Comparison of ENCODE assay signal across 1 cellular context in the genomic region with DNA sequence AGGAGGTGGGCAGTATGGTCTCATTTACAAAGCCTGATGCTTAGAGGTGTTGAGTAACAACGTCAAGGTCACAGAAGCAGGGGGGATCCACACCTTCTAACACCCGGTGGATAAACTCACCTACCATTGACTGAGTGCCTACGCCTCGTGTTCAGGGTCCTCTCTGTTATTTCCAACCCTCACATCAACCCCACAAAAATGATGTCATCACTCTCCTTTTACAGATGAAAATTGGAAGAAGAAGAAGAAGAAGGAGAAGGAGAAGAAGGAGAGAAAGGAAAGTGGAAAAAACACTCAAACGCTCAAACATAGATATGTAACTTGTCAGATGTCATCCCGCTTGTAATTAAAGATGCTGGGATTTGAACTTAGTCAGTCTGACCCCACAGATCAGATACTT.
TF ChIP-seq lines count a peak whose summit lies in the region.

No MANE protein-coding gene starts in this region.

TF ChIP-seq in HCT116, 20 proteins besides CTCF, POLR2A, EP300 and RAD21 (continued from another document):
- TF ChIP-seq, protein P1, sequence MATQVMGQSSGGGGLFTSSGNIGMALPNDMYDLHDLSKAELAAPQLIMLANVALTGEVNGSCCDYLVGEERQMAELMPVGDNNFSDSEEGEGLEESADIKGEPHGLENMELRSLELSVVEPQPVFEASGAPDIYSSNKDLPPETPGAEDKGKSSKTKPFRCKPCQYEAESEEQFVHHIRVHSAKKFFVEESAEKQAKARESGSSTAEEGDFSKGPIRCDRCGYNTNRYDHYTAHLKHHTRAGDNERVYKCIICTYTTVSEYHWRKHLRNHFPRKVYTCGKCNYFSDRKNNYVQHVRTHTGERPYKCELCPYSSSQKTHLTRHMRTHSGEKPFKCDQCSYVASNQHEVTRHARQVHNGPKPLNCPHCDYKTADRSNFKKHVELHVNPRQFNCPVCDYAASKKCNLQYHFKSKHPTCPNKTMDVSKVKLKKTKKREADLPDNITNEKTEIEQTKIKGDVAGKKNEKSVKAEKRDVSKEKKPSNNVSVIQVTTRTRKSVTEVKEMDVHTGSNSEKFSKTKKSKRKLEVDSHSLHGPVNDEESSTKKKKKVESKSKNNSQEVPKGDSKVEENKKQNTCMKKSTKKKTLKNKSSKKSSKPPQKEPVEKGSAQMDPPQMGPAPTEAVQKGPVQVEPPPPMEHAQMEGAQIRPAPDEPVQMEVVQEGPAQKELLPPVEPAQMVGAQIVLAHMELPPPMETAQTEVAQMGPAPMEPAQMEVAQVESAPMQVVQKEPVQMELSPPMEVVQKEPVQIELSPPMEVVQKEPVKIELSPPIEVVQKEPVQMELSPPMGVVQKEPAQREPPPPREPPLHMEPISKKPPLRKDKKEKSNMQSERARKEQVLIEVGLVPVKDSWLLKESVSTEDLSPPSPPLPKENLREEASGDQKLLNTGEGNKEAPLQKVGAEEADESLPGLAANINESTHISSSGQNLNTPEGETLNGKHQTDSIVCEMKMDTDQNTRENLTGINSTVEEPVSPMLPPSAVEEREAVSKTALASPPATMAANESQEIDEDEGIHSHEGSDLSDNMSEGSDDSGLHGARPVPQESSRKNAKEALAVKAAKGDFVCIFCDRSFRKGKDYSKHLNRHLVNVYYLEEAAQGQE (IDR thresholded peaks at IDR 0.05; ENCODE audit: low read depth) = no peak
- TF ChIP-seq SP1 (IDR thresholded peaks at IDR 0.05; ENCODE audit: low read depth) (no peak), YY1 (IDR thresholded peaks at IDR 0.05; ENCODE audit: extremely low read depth, insufficient replicate concordance, low read depth, low read length) (no peak), SRF (IDR thresholded peaks at IDR 0.05; ENCODE audit: low read depth) (no peak), CBX3 (IDR thresholded peaks at IDR 0.05; ENCODE audit: low read depth) (no peak), POLR2AphosphoS5 (IDR thresholded peaks at IDR 0.05; ENCODE audit: low read depth, low read length) (no peak), TCF7L2 (IDR thresholded peaks at IDR 0.05; ENCODE audit: borderline replicate concordance, extremely low read depth, insufficient read depth, insufficient read length) (no peak), EZH2 (IDR thresholded peaks at IDR 0.05) (no peak), JUND (IDR thresholded peaks at IDR 0.05) (no peak), SIN3A (IDR thresholded peaks at IDR 0.05; ENCODE audit: low read depth) (no peak), FOSL1 (IDR thresholded peaks at IDR 0.05; ENCODE audit: low read depth) (no peak), EGR1 (IDR thresholded peaks at IDR 0.05; ENCODE audit: low read depth) (no peak)
TF ChIP-seq in HCT116: peak in this region for 0.
